9 cellular contexts compared by ENCODE assay signal in genomic region chr5:87116821-87117512, GRCh38.
DNase-seq lines count a peak whose midpoint lies in the region; ATAC-seq and TF ChIP-seq lines count a peak whose summit lies in the region.
"Had no signal": no experiment of that assay in that cellular context is flagged by ENCODE, and none has a peak within 500 bp of the region (broad histone marks: within the 10 kb centered on the region; RNA-seq: fewer than 3 reads in every experiment).

No MANE protein-coding gene starts in this region.

- H3K9ac ChIP-seq in SK-N-SH: no peak overlapping the region

- CTCF ChIA-PET in SK-N-SH (lab: Yijun Ruan, JAX): interaction anchor here (1.4 kb wide), 1 partner anchor 12 kb away, joined by 4 read pairs; no protein-coding TSS in a partner anchor

- H3K27me3 ChIP-seq in SK-N-SH (ENCODE audit: insufficient read depth): no peaks in the 10 kb centered on the region

- no peak for TF ChIP-seq EP300 in SK-N-SH (IDR thresholded peaks at IDR 0.05; ENCODE audit: borderline replicate concordance in 1 of 2, low read depth in 1 of 2, low read length in 1 of 2)

- peaks cover 0 to 36% of the 10 kb centered on the region in 2 experiments; a peak in 2 of 4 replicates for H3K4me1 ChIP-seq in SK-N-SH (ENCODE audit: control insufficient read depth in 1 of 2, insufficient read depth in 2 of 2, low read depth in 1 of 2, low read length in 1 of 2)

- H3K9me2 ChIP-seq in SK-N-SH: no peaks in the 10 kb centered on the region

- no peak for TF ChIP-seq RAD21 in SK-N-SH (IDR thresholded peaks at IDR 0.05; ENCODE audit: low read length)

- peaks cover 9% of the 10 kb centered on the region; the same call in 1 of the 2 replicates for H3K79me2 ChIP-seq in SK-N-SH (ENCODE audit: insufficient read depth)

- H2AFZ ChIP-seq in SK-N-SH (ENCODE audit: low read depth): 0 out of 2 replicates have a peak overlapping the region, but pooled peaks have one; percentile 19

- no peak overlapping the region for H3K4me2 ChIP-seq in SK-N-SH
- H3K4me2 ChIP-seq: A549 had no signal

- no peak for DNase-seq in SK-N-SH
- peak; percentile 36 for DNase-seq in kidney tubule cell (ENCODE audit: low spot score)
- DNase-seq in KG1 (lab: John Stamatoyannopoulos, UW): no peak
- no peak for DNase-seq in stimulated activated CD4-positive, alpha-beta T cell treated with anti-CD3 and anti-CD28 coated beads, Interleukin-4, amount 100 ng/mL, for 1 hour
- DNase-seq in NCI-H1105 treated with DMSO at 0.1 percent for 48 hours (lab: John Stamatoyannopoulos, UW): no peak

- H3F3A ChIP-seq in SK-N-SH (replicated peaks; ENCODE audit: insufficient read depth): peaks cover 43% of the 10 kb centered on the region

- H3K9me3 ChIP-seq in SK-N-SH: no peaks in the 10 kb centered on the region
- H3K9me3 ChIP-seq: A549 had no signal

- no peaks in the 10 kb centered on the region for H3K36me3 ChIP-seq in SK-N-SH (replicated peaks in 1 of 2; ENCODE audit: control insufficient read depth in 1 of 2, insufficient read depth in 2 of 2, low read length in 1 of 2)

- WGBS in SK-N-SH (ENCODE audit: low lambda C conversion rate): 72% methylated on average over 2 of the region's 2 CpGs

- H4K20me1 ChIP-seq in SK-N-SH (ENCODE audit: insufficient read depth): no peaks in the 10 kb centered on the region

- no peak for ATAC-seq in SK-N-SH treated with all-trans-retinoic acid at 6 μM for 48 hours
- ATAC-seq in GM21786 (IDR thresholded peaks at IDR 0.05; ENCODE audit: unreplicated experiment): peak; percentile 86
- peak; percentile 88 for ATAC-seq in HG03558 (IDR thresholded peaks at IDR 0.05; ENCODE audit: extremely low read depth, unreplicated experiment)
- ATAC-seq: A549 had no signal

- H3K27ac ChIP-seq in SK-N-SH (ENCODE audit: low read depth in 2 of 2, low read length in 1 of 2): peak overlapping the region in 1 of 2 experiments; percentile 28; a peak in 2 of 4 replicates
- H3K27ac ChIP-seq: A549 had no signal

- H3K4me3 ChIP-seq in SK-N-SH (ENCODE audit: low read depth in 2 of 2, low read length in 1 of 2): no peak overlapping the region
- H3K4me3 ChIP-seq: A549 had no signal

- POLR2A ChIA-PET in SK-N-SH (lab: Yijun Ruan, JAX): no interaction called here

- no peak for TF ChIP-seq CTCF in SK-N-SH (IDR thresholded peaks at IDR 0.05)

TF ChIP-seq in SK-N-SH, 30 proteins besides CTCF, POLR2A, EP300 and RAD21:
- TF ChIP-seq PBX3 (IDR thresholded peaks at IDR 0.05) (no peak), TAF1 (IDR thresholded peaks at IDR 0.05; ENCODE audit: borderline replicate concordance, low read depth, low read length) (no peak), MXI1 (IDR thresholded peaks at IDR 0.05; ENCODE audit: low read depth, low read length) (no peak), GATA2 (CRISPR knock-in tag; IDR thresholded peaks at IDR 0.05) (no peak), MEF2A (IDR thresholded peaks at IDR 0.05; ENCODE audit: borderline replicate concordance, low read depth) (no peak), FOXM1 (IDR thresholded peaks at IDR 0.05; ENCODE audit: low read depth) (no peak), NFIC (IDR thresholded peaks at IDR 0.05; ENCODE audit: borderline replicate concordance) (no peak), RCOR1 (IDR thresholded peaks at IDR 0.05; ENCODE audit: low read length) (no peak), FOXJ3 (CRISPR knock-in tag; IDR thresholded peaks at IDR 0.05) (no peak), TCF12 (IDR thresholded peaks at IDR 0.05) (no peak), MAX (IDR thresholded peaks at IDR 0.05; ENCODE audit: low read depth) (no peak), IRF3 (IDR thresholded peaks at IDR 0.05; ENCODE audit: low read depth, low read length) (no peak), ELF1 (IDR thresholded peaks at IDR 0.05) (no peak), SMC3 (IDR thresholded peaks at IDR 0.05; ENCODE audit: low read depth, low read length) (no peak), SIN3A (IDR thresholded peaks at IDR 0.05; ENCODE audit: borderline replicate concordance, low read depth, low read length) (no peak), TEAD4 (IDR thresholded peaks at IDR 0.05; ENCODE audit: borderline replicate concordance, insufficient read depth) (no peak), YY1 (IDR thresholded peaks at IDR 0.05; ENCODE audit: low read depth) (no peak)

TF ChIP-seq in SK-N-SH treated with all-trans-retinoic acid at 6 μM for 48 hours, 23 proteins besides CTCF, POLR2A, EP300 and RAD21:
- TF ChIP-seq ZNF8 (CRISPR knock-in tag; IDR thresholded peaks at IDR 0.05) (no peak), ZNF70 (CRISPR knock-in tag; IDR thresholded peaks at IDR 0.05) (no peak), ZFP30 (CRISPR knock-in tag; IDR thresholded peaks at IDR 0.05) (no peak), ESRRG (CRISPR knock-in tag; IDR thresholded peaks at IDR 0.05) (no peak), PPARA (CRISPR knock-in tag; IDR thresholded peaks at IDR 0.05; ENCODE audit: borderline replicate concordance) (no peak)
TF ChIP-seq in SK-N-SH treated with all-trans-retinoic acid at 6 μM for 48 hours: peak in this region for 0.
